Comparison of ENCODE assay signal across 22 cellular contexts in the genomic region with DNA sequence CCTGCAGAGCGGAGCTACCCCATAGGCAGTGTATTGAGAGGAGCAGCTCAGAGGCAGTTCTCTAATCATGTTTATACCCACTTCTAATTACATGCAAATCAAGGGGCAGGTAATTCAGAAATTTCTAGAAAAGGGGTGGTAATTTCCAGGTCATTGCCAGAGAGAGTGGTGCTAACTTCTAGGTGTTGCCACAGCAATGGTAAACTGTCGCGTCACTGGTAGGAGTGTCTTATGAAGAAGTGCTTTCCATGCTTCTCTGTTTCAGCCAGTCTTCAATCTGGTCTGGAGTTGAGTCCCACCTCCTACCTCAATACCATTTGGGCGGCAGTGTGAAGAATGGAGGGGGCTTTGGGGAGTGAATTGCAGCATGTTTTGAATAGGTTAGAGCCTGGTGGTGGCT. TPM values are rescaled to one million over a fixed set of nuclear protein-coding genes. Genes with fewer than 3 reads are reported as not detected.
DNase-seq lines count a peak whose midpoint lies in the region; ATAC-seq and TF ChIP-seq lines count a peak whose summit lies in the region.
"Had no signal": no experiment of that assay in that cellular context is flagged by ENCODE, and none has a peak within 500 bp of the region (broad histone marks: within the 10 kb centered on the region; RNA-seq: fewer than 3 reads in every experiment).

No MANE protein-coding gene starts in this region.

- intact Hi-C loops in activated naive CD4-positive, alpha-beta T cell treated with anti-CD3 and anti-CD28 coated beads for 36 hours (cut with micrococcal nuclease), result loop anchor here (1.0 to 2.0 kb wide), 2 partner anchors 8 to 369 kb away; a partner anchor contains a TSS

- H3K36me3 ChIP-seq in Loucy (ENCODE audit: insufficient read depth, low read length), result no peaks in the 10 kb centered on the region
- H3K36me3 ChIP-seq: gastrocnemius medialis, stomach, upper lobe of right lung had no signal

- no peak overlapping the region for H3K4me3 ChIP-seq in Loucy (ENCODE audit: low read length, poor library complexity, severe bottlenecking)
- H3K4me3 ChIP-seq: gastrocnemius medialis, stomach, upper lobe of right lung had no signal

- H3K27ac Mint-ChIP-seq in activated naive CD4-positive, alpha-beta T cell treated with anti-CD3 and anti-CD28 coated beads for 36 hours, result peak overlapping the region; percentile 86
- H3K27ac Mint-ChIP-seq in central memory CD8-positive, alpha-beta T cell (ENCODE audit: low read depth), result peak overlapping the region; percentile 10
- H3K27ac Mint-ChIP-seq in stimulated activated memory B cell treated with anti-CD40 and anti-IgM and Interleukin-4, amounts not matched to agents 10 μg/mL and 1 μg/mL and 100 μg/mL, for 72 hours, result peak overlapping the region; percentile 58

- H3K4me2 ChIP-seq in Loucy (ENCODE audit: low read depth, low read length, poor library complexity, severe bottlenecking), result no peak overlapping the region

- no peak overlapping the region for H3K9ac ChIP-seq in Loucy (ENCODE audit: low read depth, low read length, poor library complexity, severe bottlenecking)

- H3K79me2 ChIP-seq in Loucy (ENCODE audit: insufficient read depth, low read length), result no peaks in the 10 kb centered on the region

- no peak for TF ChIP-seq CTCF in Loucy (conservative IDR thresholded peaks at IDR 0.05; ENCODE audit: low read length)

- 0 out of 2 replicates have a peak overlapping the region, but pooled peaks have one; percentile 53 for H2AFZ ChIP-seq in Loucy (ENCODE audit: low read length)

- H3K27me3 ChIP-seq in Loucy (ENCODE audit: insufficient read depth, low read length, poor library complexity, severe bottlenecking), result no peaks in the 10 kb centered on the region
- H3K27me3 ChIP-seq: gastrocnemius medialis, stomach, upper lobe of right lung had no signal

- H3K4me1 Mint-ChIP-seq in activated naive CD4-positive, alpha-beta T cell treated with anti-CD3 and anti-CD28 coated beads for 36 hours (ENCODE audit: low read depth), result peaks cover 62% of the 10 kb centered on the region
- H3K4me1 Mint-ChIP-seq in central memory CD8-positive, alpha-beta T cell, result peaks cover 26% of the 10 kb centered on the region
- peaks cover 54% of the 10 kb centered on the region for H3K4me1 Mint-ChIP-seq in stimulated activated memory B cell treated with anti-CD40 and anti-IgM and Interleukin-4, amounts not matched to agents 10 μg/mL and 1 μg/mL and 100 μg/mL, for 72 hours

- H3K9me3 Mint-ChIP-seq in activated naive CD4-positive, alpha-beta T cell treated with anti-CD3 and anti-CD28 coated beads for 36 hours, result no peaks in the 10 kb centered on the region
- H3K9me3 Mint-ChIP-seq in central memory CD8-positive, alpha-beta T cell, result no peaks in the 10 kb centered on the region
- H3K9me3 Mint-ChIP-seq in stimulated activated memory B cell treated with anti-CD40 and anti-IgM and Interleukin-4, amounts not matched to agents 10 μg/mL and 1 μg/mL and 100 μg/mL, for 72 hours, result peaks cover 4% of the 10 kb centered on the region

- H3K4me1 ChIP-seq in Loucy (ENCODE audit: insufficient read depth, low read length, poor library complexity, severe bottlenecking), result peaks cover 51% of the 10 kb centered on the region

- no peaks in the 10 kb centered on the region for H3F3A ChIP-seq in Loucy (ENCODE audit: low read depth)

- no peaks in the 10 kb centered on the region for H4K20me1 ChIP-seq in Loucy (ENCODE audit: insufficient read depth, low read length, poor library complexity, severe bottlenecking)

- no peak for ATAC-seq in central memory CD8-positive, alpha-beta T cell (replicated peaks; ENCODE audit: extremely low read depth, poor library complexity, severe bottlenecking)
- ATAC-seq in stimulated activated memory B cell treated with anti-CD40 and anti-IgM and Interleukin-4, amounts not matched to agents 10 μg/mL and 1 μg/mL and 100 μg/mL, for 72 hours, result no peak
- no peak for ATAC-seq in GM21367 (IDR thresholded peaks at IDR 0.05; ENCODE audit: unreplicated experiment)
- ATAC-seq: gastrocnemius medialis, right cardiac atrium, Right ventricle myocardium inferior, upper lobe of right lung had no signal

- no peak overlapping the region for H3K4me3 Mint-ChIP-seq in activated naive CD4-positive, alpha-beta T cell treated with anti-CD3 and anti-CD28 coated beads for 36 hours
- no peak overlapping the region for H3K4me3 Mint-ChIP-seq in central memory CD8-positive, alpha-beta T cell
- H3K4me3 Mint-ChIP-seq in stimulated activated memory B cell treated with anti-CD40 and anti-IgM and Interleukin-4, amounts not matched to agents 10 μg/mL and 1 μg/mL and 100 μg/mL, for 72 hours, result no peak overlapping the region
- H3K4me3 Mint-ChIP-seq: activated CD8-positive, alpha-beta memory T cell treated with anti-CD3 and anti-CD28 coated beads, Interleukin-2, amount 10 ng/mL, durations not matched to agents 7 days and 5 days; mesothelial cell of epicardium had no signal

- H3K9me3 ChIP-seq in Loucy (ENCODE audit: insufficient read depth, low read depth, low read length), result no peaks in the 10 kb centered on the region
- H3K9me3 ChIP-seq: gastrocnemius medialis, stomach, upper lobe of right lung had no signal

- no peaks in the 10 kb centered on the region for H3K36me3 Mint-ChIP-seq in activated naive CD4-positive, alpha-beta T cell treated with anti-CD3 and anti-CD28 coated beads for 36 hours (ENCODE audit: low read depth)
- H3K36me3 Mint-ChIP-seq in central memory CD8-positive, alpha-beta T cell (ENCODE audit: insufficient read depth), result peaks cover 5% of the 10 kb centered on the region
- peaks cover 6% of the 10 kb centered on the region for H3K36me3 Mint-ChIP-seq in stimulated activated memory B cell treated with anti-CD40 and anti-IgM and Interleukin-4, amounts not matched to agents 10 μg/mL and 1 μg/mL and 100 μg/mL, for 72 hours

- H3K9me2 ChIP-seq in Loucy (replicated peaks; ENCODE audit: low read depth, low read length), result no peaks in the 10 kb centered on the region

- CTCF ChIA-PET in activated naive CD4-positive, alpha-beta T cell treated with anti-CD3 and anti-CD28 coated beads for 36 hours (lab: Charles Lee), result interaction anchor here (2.1 kb wide), 1 partner anchor 9 kb away, joined by 7 read pairs; no protein-coding TSS in a partner anchor

- DNase-seq in activated naive CD4-positive, alpha-beta T cell treated with anti-CD3 and anti-CD28 coated beads for 36 hours, result peak; percentile 41
- no peak for DNase-seq in activated naive CD4-positive, alpha-beta T cell treated with Interleukin-2 at 50 U/mL for 16 hours
- DNase-seq in central memory CD8-positive, alpha-beta T cell (ENCODE audit: low spot score in 2 of 2), result no peak
- DNase-seq in NCI-H526 (lab: John Stamatoyannopoulos, UW), result no peak
- no peak for DNase-seq in stimulated activated CD4-positive, alpha-beta T cell treated with anti-CD3 and anti-CD28 coated beads, Interleukin-4, amount 100 ng/mL, for 24 hours
- DNase-seq: activated CD8-positive, alpha-beta memory T cell treated with anti-CD3 and anti-CD28 coated beads, Interleukin-2, amount 10 ng/mL, durations not matched to agents 7 days and 5 days; Calu3; gastrocnemius medialis; H7; left cardiac atrium; NCI-H1092; NCI-H2081 treated with DMSO at 0.1 percent for 48 hours; NCI-H524; right cardiac atrium; stimulated activated CD4-positive, alpha-beta T cell treated with anti-CD3 and anti-CD28 coated beads, Interleukin-15, amount 100 ng/mL, for 24 hours; stomach; upper lobe of right lung had no signal

- no peaks in the 10 kb centered on the region for H3K27me3 Mint-ChIP-seq in activated naive CD4-positive, alpha-beta T cell treated with anti-CD3 and anti-CD28 coated beads for 36 hours (ENCODE audit: low read depth)
- no peaks in the 10 kb centered on the region for H3K27me3 Mint-ChIP-seq in central memory CD8-positive, alpha-beta T cell
- H3K27me3 Mint-ChIP-seq in stimulated activated memory B cell treated with anti-CD40 and anti-IgM and Interleukin-4, amounts not matched to agents 10 μg/mL and 1 μg/mL and 100 μg/mL, for 72 hours, result no peaks in the 10 kb centered on the region
- H3K27me3 Mint-ChIP-seq: activated CD8-positive, alpha-beta memory T cell treated with anti-CD3 and anti-CD28 coated beads, Interleukin-2, amount 10 ng/mL, durations not matched to agents 7 days and 5 days had no signal

RNA-seq across cellular contexts. Expression of a gene that starts 8.5 kb away (rescaled TPM):
- total RNA-seq in activated naive CD4-positive, alpha-beta T cell treated with anti-CD3 and anti-CD28 coated beads for 36 hours, result 1 to 10 TPM; 6.6 to 8.0 TPM

Comparison
In these comparisons a context has a peak if more than half of its experiments do, and no peak if none do; other contexts are left out.
1. H3K27ac Mint-ChIP-seq: peak in every context shown above with its lines; median percentile 86 in activated naive CD4-positive, alpha-beta T cell treated with anti-CD3 and anti-CD28 coated beads for 36 hours; 58 in stimulated activated memory B cell treated with anti-CD40 and anti-IgM and Interleukin-4, amounts not matched to agents 10 μg/mL and 1 μg/mL and 100 μg/mL, for 72 hours; 10 in central memory CD8-positive, alpha-beta T cell.